In the genomic region with DNA sequence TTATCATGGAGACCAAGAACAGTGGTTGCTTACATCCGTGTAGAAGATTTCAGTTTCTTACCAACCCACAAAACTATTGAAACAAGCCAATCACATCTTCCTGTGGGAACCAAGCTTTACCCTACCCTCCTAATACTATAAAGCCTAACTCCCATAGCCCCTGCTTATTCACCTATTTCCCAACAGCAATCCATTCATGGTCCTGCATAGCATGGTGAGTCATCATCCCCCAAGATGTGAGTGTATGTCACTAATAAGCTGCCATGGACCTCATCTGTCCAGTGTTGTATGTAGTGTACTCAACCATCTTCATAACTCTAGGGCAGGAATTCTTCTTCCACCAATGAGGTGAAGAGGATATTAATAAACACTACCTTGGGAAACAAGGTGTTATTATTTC, we compare ENCODE assay signal across 22 cellular contexts.
"Had no signal": no experiment of that assay in that cellular context is flagged by ENCODE, and none has a peak within 500 bp of the region (broad histone marks: within the 10 kb centered on the region; RNA-seq: fewer than 3 reads in every experiment).

No MANE protein-coding gene starts in this region.

- DNase-seq: activated B cell treated with CpG ODN at 0.5 μM for 24 hours; activated CD4-positive, alpha-beta T cell treated with anti-CD3 and anti-CD28 coated beads for 48 hours; activated CD8-positive, alpha-beta memory T cell treated with anti-CD3 and anti-CD28 coated beads, Interleukin-2, amount 50 U/mL, for 4 hours; activated CD8-positive, alpha-beta T cell treated with anti-CD3 and anti-CD28 coated beads, Interleukin-2, amount 10 ng/mL, durations not matched to agents 7 days and 5 days; activated naive CD4-positive, alpha-beta T cell treated with anti-CD3 and anti-CD28 coated beads for 36 hours; activated naive CD8-positive, alpha-beta T cell treated with anti-CD3 and anti-CD28 coated beads, Interleukin-2, amount 50 U/mL, for 24 hours; activated T-cell treated with anti-CD3 and anti-CD28 coated beads, Interleukin-2, amount 50 U/mL, for 4 hours; aorta; cerebellar nuclear complex; effector CD8-positive, alpha-beta T cell; immature natural killer cell; mucosa of descending colon; naive B cell; right cardiac atrium; stimulated activated CD4-positive, alpha-beta T cell treated with anti-CD3 and anti-CD28 coated beads, Interleukin-2, amount 100 ng/mL, for 48 hours; stomach; T-helper 1 cell; T-helper 9 cell; trophoblast cell had no signal

- ATAC-seq: activated CD8-positive, alpha-beta T cell treated with anti-CD3 and anti-CD28 coated beads, Interleukin-2, amount 10 ng/mL, durations not matched to agents 7 days and 5 days; activated naive CD8-positive, alpha-beta T cell treated with anti-CD3 and anti-CD28 coated beads, Interleukin-2, amount 50 U/mL, for 24 hours; activated T-cell treated with anti-CD3 and anti-CD28 coated beads, Interleukin-2, amount 50 U/mL, for 4 hours; gastroesophageal sphincter; mucosa of descending colon; right cardiac atrium had no signal

- H3K4me3 ChIP-seq: gastroesophageal sphincter, mucosa of descending colon, prostate gland, skin epidermis, stomach had no signal
